Comparison of ENCODE assay signal across 18 cellular contexts in genomic region chr5:148788636-148789035, GRCh38. TPM values are rescaled to one million over a fixed set of nuclear protein-coding genes. Genes with fewer than 3 reads are reported as not detected.
DNase-seq lines count a peak whose midpoint lies in the region; ATAC-seq, FAIRE-seq and TF ChIP-seq lines count a peak whose summit lies in the region.
"Had no signal": no experiment of that assay in that cellular context is flagged by ENCODE, and none has a peak within 500 bp of the region (broad histone marks: within the 10 kb centered on the region; RNA-seq: fewer than 3 reads in every experiment).

No MANE protein-coding gene starts in this region.

- H4K8ac ChIP-seq in mesendoderm (ENCODE audit: low read depth, low read length): no peak overlapping the region

- no peak overlapping the region for H2BK120ac ChIP-seq in mesendoderm (ENCODE audit: low read depth, low read length)

- no peak for ATAC-seq in GM19397 (IDR thresholded peaks at IDR 0.05; ENCODE audit: unreplicated experiment)

- H3K79me1 ChIP-seq in mesendoderm (ENCODE audit: low read length): no peaks in the 10 kb centered on the region

- H3K27ac ChIP-seq in mesendoderm (ENCODE audit: low read depth, low read length): no peak overlapping the region
- H3K27ac ChIP-seq: SJSA1 had no signal

- no peaks in the 10 kb centered on the region for H3K27me3 ChIP-seq in bronchial epithelial cell (ENCODE audit: control insufficient read depth, insufficient read depth, low read length)
- no peaks in the 10 kb centered on the region for H3K27me3 ChIP-seq in mesendoderm (ENCODE audit: insufficient read depth, low read length, poor library complexity)
- H3K27me3 ChIP-seq: SJSA1 had no signal

- H2AK5ac ChIP-seq in mesendoderm (ENCODE audit: low read length): no peak overlapping the region

- H3K56ac ChIP-seq in mesendoderm (ENCODE audit: low read length): no peak overlapping the region

- H3K4me2 ChIP-seq in mesendoderm (ENCODE audit: low read length): no peak overlapping the region

- H3K4me3 ChIP-seq in bronchial epithelial cell (ENCODE audit: low read depth, low read length) (no peak overlapping the region), mesendoderm (ENCODE audit: low read length) (no peak overlapping the region)
- H3K4me3 ChIP-seq: SJSA1 had no signal

- no peak for FAIRE-seq in bronchial epithelial cell (lab: Jason Lieb, UNC)
- FAIRE-seq: A204.1 had no signal

- no peak overlapping the region for H3K4ac ChIP-seq in mesendoderm (ENCODE audit: low read depth, low read length)

- H4K5ac ChIP-seq in mesendoderm (ENCODE audit: low read length): no peak overlapping the region

- TF ChIP-seq CTCF in bronchial epithelial cell (IDR thresholded peaks at IDR 0.05; ENCODE audit: insufficient read depth, low read length, severe bottlenecking): no peak

- H2BK15ac ChIP-seq in mesendoderm (replicated peaks; ENCODE audit: low read depth): no peak overlapping the region

- H3K9ac ChIP-seq in mesendoderm (ENCODE audit: low read length): no peak overlapping the region

- H3K4me1 ChIP-seq in mesendoderm (ENCODE audit: control insufficient read depth, low read depth, low read length): no peaks in the 10 kb centered on the region

- no peak overlapping the region for H3K23ac ChIP-seq in mesendoderm (ENCODE audit: low read length)

- no CpG with 5 or more reads among the region's 6 CpGs for WGBS in mesendoderm (ENCODE audit: extremely low coverage, insufficient coverage, low lambda C conversion rate)

- DNase-seq in Daoy (ENCODE audit: low read depth): peak; percentile 39
- peak; percentile 70 for DNase-seq in M059J (ENCODE audit: low read depth)
- peak; percentile 71 for DNase-seq in bronchial epithelial cell (ENCODE audit: low read depth)
- DNase-seq in mesendoderm: peak; percentile 25
- DNase-seq in activated CD4-positive, alpha-beta T cell treated with anti-CD3 and anti-CD28 coated beads for 48 hours: no peak
- DNase-seq in NCI-H526 treated with DMSO at 0.1 percent for 48 hours (lab: John Stamatoyannopoulos, UW): no peak
- DNase-seq in effector CD8-positive, alpha-beta T cell (lab: John Stamatoyannopoulos, UW): no peak
- DNase-seq: C1 segment of cervical spinal cord, DND-41, GOT3, Karpas-422, NCI-H2029 treated with DMSO at 0.1 percent for 48 hours, NCI-H2171 treated with DMSO at 0.1 percent for 48 hours, NCI-H446 treated with DMSO at 0.1 percent for 48 hours, NCI-H748 treated with DMSO at 0.1 percent for 48 hours had no signal

- H2BK5ac ChIP-seq in mesendoderm (ENCODE audit: low read length): no peak overlapping the region

- H3K18ac ChIP-seq in mesendoderm (ENCODE audit: low read length): no peak overlapping the region

- H3K79me2 ChIP-seq in mesendoderm (ENCODE audit: control insufficient read depth, insufficient read depth, low read length): no peaks in the 10 kb centered on the region

- H3K36me3 ChIP-seq in bronchial epithelial cell (ENCODE audit: control insufficient read depth, insufficient read depth, low read length) (no peaks in the 10 kb centered on the region), mesendoderm (ENCODE audit: control insufficient read depth, insufficient read depth, low read length) (no peaks in the 10 kb centered on the region)
- H3K36me3 ChIP-seq: SJSA1 had no signal

RNA-seq across cellular contexts. Expression of gene ADRB2, which starts 37.8 kb away (rescaled TPM):
- 2.1 and 3.7 TPM in 2 replicates for total RNA-seq in Daoy (2014; rRNA removed; shearing (Covaris generic))
- 6.6 and 8.0 TPM in 2 replicates for total RNA-seq in M059J (2014; rRNA removed; shearing (Covaris generic))
- 18.7 and 21.9 TPM in 2 replicates for total RNA-seq in bronchial epithelial cell
- polyA plus RNA-seq in mesendoderm (2013, experiment 1 of 2): 0.59 TPM
- polyA plus RNA-seq in mesendoderm (2013, experiment 2 of 2): 0.48 TPM

Comparison
In these comparisons a context has a peak if more than half of its experiments do, and no peak if none do; other contexts are left out.
1. DNase-seq: peak in Daoy (single experiment), M059J (single experiment), bronchial epithelial cell (single experiment) and mesendoderm (single experiment); none in activated CD4-positive, alpha-beta T cell treated with anti-CD3 and anti-CD28 coated beads for 48 hours (single experiment), NCI-H526 treated with DMSO at 0.1 percent for 48 hours (single experiment) and effector CD8-positive, alpha-beta T cell (single experiment).